22 cellular contexts compared by ENCODE assay signal in the genomic region with DNA sequence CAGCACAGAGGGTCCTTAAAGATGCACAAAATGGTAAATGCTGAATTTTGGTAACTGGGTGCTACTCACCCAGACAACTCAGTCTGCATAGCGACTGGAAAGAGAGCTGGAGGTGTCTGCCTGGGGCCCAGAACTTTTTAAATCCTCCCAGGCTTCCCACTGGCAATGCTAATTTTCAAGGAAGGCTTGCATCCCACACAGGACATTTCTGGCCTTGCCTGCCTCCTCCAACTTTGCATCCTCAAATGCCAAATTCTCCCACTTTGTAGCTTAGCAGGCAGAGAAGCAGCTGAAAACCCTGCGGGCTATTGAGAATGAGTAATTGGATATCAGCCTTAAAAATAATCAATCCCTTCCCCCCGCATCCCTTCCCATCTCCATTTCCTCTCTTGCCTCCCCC.
DNase-seq lines count a peak whose midpoint lies in the region; ATAC-seq and TF ChIP-seq lines count a peak whose summit lies in the region.
"Had no signal": no experiment of that assay in that cellular context is flagged by ENCODE, and none has a peak within 500 bp of the region (broad histone marks: within the 10 kb centered on the region; RNA-seq: fewer than 3 reads in every experiment).

No MANE protein-coding gene starts in this region.

- H3K36me3 ChIP-seq in HUES64 (ENCODE audit: insufficient read depth, low read length) (no peaks in the 10 kb centered on the region), endodermal cell (ENCODE audit: control insufficient read depth, insufficient read depth, low read length) (no peaks in the 10 kb centered on the region), transverse colon (no peaks in the 10 kb centered on the region)
- H3K36me3 ChIP-seq: HAP-1 had no signal

- no peak overlapping the region for H3K27ac Mint-ChIP-seq in endodermal cell
- H3K27ac Mint-ChIP-seq: CD4-positive, alpha-beta T cell; IgD-negative memory B cell had no signal

- DNase-seq in ELF-1 (ENCODE audit: low read depth, low spot score) (peak; percentile 7), endodermal cell (peak; percentile 50), iPS-NIHi7 (ENCODE audit: extremely low spot score) (peak; percentile 26), DMS153 treated with DMSO at 0.1 percent for 48 hours (lab: John Stamatoyannopoulos, UW; ENCODE audit: unreplicated experiment) (no peak), transverse colon (no peak), NCI-H1105 (lab: John Stamatoyannopoulos, UW) (no peak)
- DNase-seq: AML-193; Caco-2; CD4-positive, alpha-beta T cell; DMS79 treated with DMSO at 0.1 percent for 48 hours; GOT3; KBM-7 had no signal

- in situ Hi-C loops in transverse colon (cut with MboI; ENCODE audit: low pct_ligation_motif_present in 1 of 4, low pct_unique_long_range_greater_than_20kb in 1 of 4, low sequenced_read_pairs in 3 of 4) = no loop called here

- H3K4me1 ChIP-seq in HUES64 (ENCODE audit: insufficient read depth, low read length) (peaks cover 28% of the 10 kb centered on the region), endodermal cell (ENCODE audit: control insufficient read depth, insufficient read depth, low read length) (no peaks in the 10 kb centered on the region), transverse colon (no peaks in the 10 kb centered on the region)
- H3K4me1 ChIP-seq: A549, Caco-2, HAP-1 had no signal

- H3K9me3 ChIP-seq in HUES64 (ENCODE audit: insufficient read depth, low read depth, low read length) (no peaks in the 10 kb centered on the region), endodermal cell (ENCODE audit: control insufficient read depth, low read length) (no peaks in the 10 kb centered on the region), transverse colon (no peaks in the 10 kb centered on the region)
- H3K9me3 ChIP-seq: A549, Caco-2, HAP-1 had no signal

- no peak for TF ChIP-seq POLR2A in transverse colon (IDR thresholded peaks at IDR 0.05)

- no peaks in the 10 kb centered on the region for H3K36me3 Mint-ChIP-seq in endodermal cell (ENCODE audit: low read depth)

- no peak for TF ChIP-seq EP300 in transverse colon (IDR thresholded peaks at IDR 0.05; ENCODE audit: low read depth)

- H3K4me3 ChIP-seq in HUES64 (ENCODE audit: low read length) (no peak overlapping the region), endodermal cell (ENCODE audit: low read length) (no peak overlapping the region), transverse colon (no peak overlapping the region)
- H3K4me3 ChIP-seq: A549, GM12878, HAP-1 had no signal

- no peak for ATAC-seq in GM18502 (IDR thresholded peaks at IDR 0.05; ENCODE audit: poor library complexity, unreplicated experiment)
- ATAC-seq: A549, GM12878, HepG2 had no signal

- TF ChIP-seq CTCF in endodermal cell (conservative IDR thresholded peaks at IDR 0.05) = no peak
- TF ChIP-seq CTCF in transverse colon (IDR thresholded peaks at IDR 0.05) = no peak

- H3K9ac ChIP-seq in HUES64 (ENCODE audit: low read depth, low read length) = no peak overlapping the region
- H3K9ac ChIP-seq in endodermal cell (ENCODE audit: extremely low read depth, low read length, poor library complexity, severe bottlenecking) = no peak overlapping the region

- no peaks in the 10 kb centered on the region for H3K27me3 ChIP-seq in HUES64 (ENCODE audit: insufficient read depth, low read length)
- no peaks in the 10 kb centered on the region for H3K27me3 ChIP-seq in endodermal cell (ENCODE audit: control insufficient read depth, insufficient read depth, low read length, poor library complexity, severe bottlenecking)
- H3K27me3 ChIP-seq in transverse colon = no peaks in the 10 kb centered on the region

- no peak overlapping the region for H3K4me3 Mint-ChIP-seq in endodermal cell
- H3K4me3 Mint-ChIP-seq: CD4-positive, alpha-beta T cell; IgD-negative memory B cell had no signal

- no peaks in the 10 kb centered on the region for H3K27me3 Mint-ChIP-seq in endodermal cell (ENCODE audit: insufficient read depth)
- H3K27me3 Mint-ChIP-seq: CD4-positive, alpha-beta T cell; IgD-negative memory B cell had no signal

- WGBS in HUES64 = 21% methylated on average over 2 of the region's 3 CpGs
- 14 to 56% methylated on average over 1 to 3 of the region's 3 CpGs for WGBS in endodermal cell (ENCODE audit: insufficient coverage in 1 of 2, insufficient read length in 1 of 2), 2 experiments
- 82 to 93% methylated on average over 3 of the region's 3 CpGs for WGBS in transverse colon (ENCODE audit: low coverage in 1 of 2), 2 donors

- H3K27ac ChIP-seq in HUES64 (ENCODE audit: low read depth, low read length) (peak overlapping the region; percentile 36; the same call in 1 of the 2 replicates), endodermal cell (ENCODE audit: low read depth, low read length) (no peak overlapping the region), transverse colon (no peak overlapping the region)
- H3K27ac ChIP-seq: 22Rv1, A549, C4-2B, HL-60 had no signal

- intact Hi-C loops in transverse colon (cut with DNase I; ENCODE audit: low total_unique reads) = no loop called here

- H3K4me1 Mint-ChIP-seq in endodermal cell = peaks cover 36% of the 10 kb centered on the region
- H3K4me1 Mint-ChIP-seq: IgD-negative memory B cell had no signal

- H3K9me3 Mint-ChIP-seq in endodermal cell = no peaks in the 10 kb centered on the region
- H3K9me3 Mint-ChIP-seq: CD4-positive, alpha-beta T cell had no signal

Comparison
In these comparisons a context has a peak if more than half of its experiments do, and no peak if none do; other contexts are left out.
1. DNase-seq: peak in ELF-1 (single experiment), endodermal cell (single experiment) and iPS-NIHi7 (single experiment); none in DMS153 treated with DMSO at 0.1 percent for 48 hours (single experiment), transverse colon (single experiment) and NCI-H1105 (single experiment).